ENCODE assay signal across 8 cellular contexts in the genomic region with DNA sequence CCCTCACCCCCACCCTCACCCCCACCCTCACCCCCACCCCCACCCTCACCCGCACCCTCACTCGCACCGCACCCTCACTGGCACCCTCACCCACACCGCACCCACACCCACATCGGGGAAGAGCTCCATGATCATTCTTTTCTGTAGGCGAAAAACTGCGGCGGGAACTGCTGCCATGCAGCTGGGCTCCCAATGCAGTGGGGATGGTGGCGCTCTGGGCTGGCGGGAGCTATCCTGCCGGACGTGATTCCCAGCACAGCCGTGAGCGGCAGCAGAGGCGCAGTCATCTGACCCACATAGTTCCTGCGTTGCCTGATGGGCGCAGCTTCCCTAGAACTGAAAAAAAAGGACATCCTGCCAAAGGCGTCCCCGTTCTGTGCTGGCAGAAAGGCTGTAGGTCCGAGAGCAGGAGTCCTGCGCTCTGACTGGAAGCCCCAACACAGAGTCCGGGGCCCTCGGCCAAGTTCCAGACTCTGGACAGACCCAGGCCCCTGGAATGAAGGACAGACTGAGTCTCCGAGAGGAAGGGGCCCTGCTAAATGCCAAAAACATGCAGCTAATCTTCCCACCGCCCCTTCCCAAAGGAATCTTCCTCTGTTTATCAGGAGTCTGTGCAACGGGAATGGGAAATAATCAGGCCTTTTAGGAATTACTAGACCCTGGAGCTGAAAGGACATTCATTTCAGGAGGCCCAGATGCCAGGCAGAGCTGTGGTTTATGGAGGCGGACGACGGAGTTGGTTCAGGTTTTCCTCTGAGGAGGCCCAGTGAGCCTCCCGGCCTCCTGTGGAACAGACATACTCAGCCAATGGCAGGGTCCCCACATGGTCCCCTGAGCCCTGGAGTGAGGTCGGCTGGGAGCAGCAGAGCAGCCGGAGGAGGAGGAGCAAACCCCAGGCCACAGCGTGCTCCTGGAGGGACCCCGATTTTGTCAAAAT. TPM values are rescaled to one million over a fixed set of nuclear protein-coding genes. Genes with fewer than 3 reads are reported as not detected.
A peak's percentile ranks its signal among the peaks of the same experiment; 100 is the strongest.
DNase-seq lines count a peak whose midpoint lies in the region; ATAC-seq and TF ChIP-seq lines count a peak whose summit lies in the region.

No MANE protein-coding gene starts in this region.

- ATAC-seq in HG03432 (IDR thresholded peaks at IDR 0.05; ENCODE audit: unreplicated experiment): no peak

- TF ChIP-seq POLR2A in lower leg skin (IDR thresholded peaks at IDR 0.05): no peak

- intact Hi-C loops in lower leg skin (cut with DNase I; ENCODE audit: low total_unique reads): loop anchor here (10.0 kb wide), 1 partner anchor 129 kb away; a partner anchor contains a TSS

- 32 to 63% methylated on average over 15 to 26 of the region's 34 CpGs for WGBS in lower leg skin, 2 donors

- DNase-seq in Ammon's horn (ENCODE audit: low spot score) (peak; percentile 86), HT-29 (ENCODE audit: low spot score) (peak; percentile 95), OCI-M1 (lab: John Stamatoyannopoulos, UW) (peak; percentile 51), coronary artery (ENCODE audit: low spot score) (peak; percentile 87), lower leg skin (ENCODE audit: low spot score in 2 of 2) (peak; percentile 73 to 96), substantia nigra (lab: John Stamatoyannopoulos, UW) (peak in 41 of 49 donors; percentile 10 to 80 (median 57)), NAMALWA (ENCODE audit: low spot score) (no peak)

- peak overlapping the region; percentile 47 for H3K4me3 ChIP-seq in coronary artery
- H3K4me3 ChIP-seq in lower leg skin (ENCODE audit: low read depth, poor library complexity, severe bottlenecking): no peak overlapping the region

- H3K27ac ChIP-seq in coronary artery: peak overlapping the region; percentile 57 to 75
- peak overlapping the region; percentile 37 for H3K27ac ChIP-seq in substantia nigra (ENCODE audit: low read depth, low read length, poor library complexity, severe bottlenecking)

- peak; percentile 31 for TF ChIP-seq CTCF in coronary artery (IDR thresholded peaks at IDR 0.05)
- no peak for TF ChIP-seq CTCF in lower leg skin (IDR thresholded peaks at IDR 0.05)

RNA-seq across cellular contexts. Expression of a gene that starts 14.1 kb away (rescaled TPM):
- total RNA-seq in HT-29 (2014; rRNA removed; shearing (Covaris generic)): 16.1 and 17.1 TPM in 2 replicates
- total RNA-seq in lower leg skin: 10 to 100 TPM; 12.1 to 13.9 (median 13.1) TPM

RNA-seq across cellular contexts. Expression of a gene that starts 50.6 kb away (rescaled TPM):
- total RNA-seq in HT-29 (2014; rRNA removed; shearing (Covaris generic)): 72.0 and 78.5 TPM in 2 replicates
- 100 to 1,000 TPM in 1 of 4 donors, 10 to 100 TPM in 3; 54.2 to 105 (median 70.7) TPM for total RNA-seq in lower leg skin

RNA-seq across cellular contexts. Expression of a gene that starts 58.8 kb away (rescaled TPM):
- total RNA-seq in HT-29 (2014; rRNA removed; shearing (Covaris generic)): 57.4 and 59.7 TPM in 2 replicates
- total RNA-seq in lower leg skin: 10 to 100 TPM in 2 of 4 donors, 1 to 10 TPM in 2; 5.6 to 14.1 (median 10.8) TPM
